ENCODE assay signal across 8 cellular contexts in genomic region chr2:206274434-206275273, GRCh38. TPM values are rescaled to one million over a fixed set of nuclear protein-coding genes. Genes with fewer than 3 reads are reported as not detected.
A peak's percentile ranks its signal among the peaks of the same experiment; 100 is the strongest.
DNase-seq lines count a peak whose midpoint lies in the region; ATAC-seq, FAIRE-seq and TF ChIP-seq lines count a peak whose summit lies in the region.

TSS of gene ZDBF2 (plus strand) at chr2:206274663. CDS start at chr2:206281850, 7,187 bp downstream.

- H3K27me3 ChIP-seq in BJ (ENCODE audit: control insufficient read depth, insufficient read depth, low read length) (peaks cover 4% of the 10 kb centered on the region), Peyer's patch (peaks cover 0 to 3% of the 10 kb centered on the region in 2 donors), osteoblast (ENCODE audit: insufficient read depth, low read length) (peaks cover 55% of the 10 kb centered on the region)

- DNase-seq in BJ (ENCODE audit: low read depth) (no peak), Peyer's patch (peak; percentile 31 to 72 (median 71)), glomerular visceral epithelial cell (ENCODE audit: extremely low spot score) (peak; percentile 62), osteoblast (ENCODE audit: insufficient read length, low spot score, missing footprints) (peak; percentile 90), urothelium cell line (ENCODE audit: low spot score) (peak; percentile 90)
- peak; percentile 45 for DNase-seq in activated naive CD4-positive, alpha-beta T cell treated with anti-CD3 and anti-CD28 coated beads for 36 hours

- H3K9me3 ChIP-seq in Peyer's patch (no peaks in the 10 kb centered on the region), osteoblast (ENCODE audit: low read depth, low read length) (no peaks in the 10 kb centered on the region)

- no peaks in the 10 kb centered on the region for H3K9me3 Mint-ChIP-seq in activated naive CD4-positive, alpha-beta T cell treated with anti-CD3 and anti-CD28 coated beads for 36 hours

- POLR2A ChIA-PET in BJ (lab: Charles Lee): no interaction called here

- TF ChIP-seq POLR2A in Peyer's patch (IDR thresholded peaks at IDR 0.05): peak in 1 of 2 donors; percentile 7

- no peaks in the 10 kb centered on the region for H3K36me3 ChIP-seq in BJ (ENCODE audit: control insufficient read depth, insufficient read depth, low read length)
- no peaks in the 10 kb centered on the region for H3K36me3 ChIP-seq in Peyer's patch
- no peaks in the 10 kb centered on the region for H3K36me3 ChIP-seq in osteoblast (ENCODE audit: insufficient read depth, low read length)

- CTCF ChIA-PET in BJ (lab: Yijun Ruan, JAX): interaction anchor here (0.7 to 1.4 kb wide), 2 partner anchors 15 to 28 kb away, joined by 4 read pairs; no protein-coding TSS in a partner anchor
- CTCF ChIA-PET in activated naive CD4-positive, alpha-beta T cell treated with anti-CD3 and anti-CD28 coated beads for 36 hours (lab: Charles Lee): no interaction called here

- H3K27me3 Mint-ChIP-seq in activated naive CD4-positive, alpha-beta T cell treated with anti-CD3 and anti-CD28 coated beads for 36 hours (ENCODE audit: low read depth): peaks cover 38% of the 10 kb centered on the region

- intact Hi-C loops in activated naive CD4-positive, alpha-beta T cell treated with anti-CD3 and anti-CD28 coated beads for 36 hours (cut with micrococcal nuclease): loop anchor here (2.0 to 10.0 kb wide), 4 partner anchors 116 to 490 kb away; partner anchors contain the start of genes ADAM23, EEF1B2, FASTKD2 and MDH1B

- H3K36me3 Mint-ChIP-seq in activated naive CD4-positive, alpha-beta T cell treated with anti-CD3 and anti-CD28 coated beads for 36 hours (ENCODE audit: low read depth): no peaks in the 10 kb centered on the region

- peaks cover 4% of the 10 kb centered on the region for H3K79me2 ChIP-seq in osteoblast (ENCODE audit: insufficient read depth, low read length)

- H3K27ac Mint-ChIP-seq in activated naive CD4-positive, alpha-beta T cell treated with anti-CD3 and anti-CD28 coated beads for 36 hours: peak within 1 kb of the TSS; percentile 63

- no peaks in the 10 kb centered on the region for H4K20me1 ChIP-seq in osteoblast (ENCODE audit: insufficient read depth, low read length)

- ATAC-seq in GM19023 (IDR thresholded peaks at IDR 0.05; ENCODE audit: unreplicated experiment) (peak; percentile 87), HG03108 (IDR thresholded peaks at IDR 0.05; ENCODE audit: unreplicated experiment) (peak; percentile 82)

- peak within 1 kb of the TSS; percentile 52 to 73 (median 64) for H3K27ac ChIP-seq in Peyer's patch
- H3K27ac ChIP-seq in osteoblast (ENCODE audit: low read depth, low read length): peak within 1 kb of the TSS; percentile 10

- TF ChIP-seq CTCF in BJ (IDR thresholded peaks at IDR 0.05; ENCODE audit: insufficient read depth, low read depth, low read length) (no peak), Peyer's patch (IDR thresholded peaks at IDR 0.05) (no peak), osteoblast (IDR thresholded peaks at IDR 0.05; ENCODE audit: extremely low read depth, low read depth, low read length) (no peak)

- peaks cover 11% of the 10 kb centered on the region for H3K4me1 Mint-ChIP-seq in activated naive CD4-positive, alpha-beta T cell treated with anti-CD3 and anti-CD28 coated beads for 36 hours (ENCODE audit: low read depth)

- H3K4me3 Mint-ChIP-seq in activated naive CD4-positive, alpha-beta T cell treated with anti-CD3 and anti-CD28 coated beads for 36 hours: peak within 1 kb of the TSS; percentile 82

- peaks cover 0 to 11% (median 2%) of the 10 kb centered on the region in 4 donors for H3K4me1 ChIP-seq in Peyer's patch
- H3K4me1 ChIP-seq in osteoblast (ENCODE audit: insufficient read depth, low read length): no peaks in the 10 kb centered on the region

- peak within 1 kb of the TSS; percentile 75 for H2AFZ ChIP-seq in osteoblast (ENCODE audit: low read length)

- H3K4me3 ChIP-seq in BJ (ENCODE audit: low read depth, low read length): peak within 1 kb of the TSS; percentile 82
- peak within 1 kb of the TSS; percentile 63 to 89 (median 72) for H3K4me3 ChIP-seq in Peyer's patch
- H3K4me3 ChIP-seq in osteoblast (ENCODE audit: insufficient read depth, low read length): peak within 1 kb of the TSS; percentile 76

- peak within 1 kb of the TSS; percentile 72 for H3K4me2 ChIP-seq in osteoblast (ENCODE audit: insufficient read depth, low read length)

- FAIRE-seq in urothelium cell line (lab: Jason Lieb, UNC): no peak

RNA-seq across cellular contexts. Expression of gene ZDBF2, which starts in this region (rescaled TPM):
- 2.5 and 5.1 TPM in 2 replicates for polyA plus RNA-seq in BJ (2011; rRNA removed)
- polyA minus RNA-seq in BJ (2011; rRNA and poly(A)+ RNA removed): 5.2 and 5.6 TPM in 2 replicates
- total RNA-seq in Peyer's patch (10 to 100 TPM in 1 of 4 donors, 1 to 10 TPM in 3; 2.6 to 12.4 (median 4.5) TPM), osteoblast (9.1 and 12.7 TPM in 2 replicates)
- 1 to 10 TPM; 3.9 to 4.8 TPM for total RNA-seq in activated naive CD4-positive, alpha-beta T cell treated with anti-CD3 and anti-CD28 coated beads for 36 hours
